20 cellular contexts compared by ENCODE assay signal in the genomic region with DNA sequence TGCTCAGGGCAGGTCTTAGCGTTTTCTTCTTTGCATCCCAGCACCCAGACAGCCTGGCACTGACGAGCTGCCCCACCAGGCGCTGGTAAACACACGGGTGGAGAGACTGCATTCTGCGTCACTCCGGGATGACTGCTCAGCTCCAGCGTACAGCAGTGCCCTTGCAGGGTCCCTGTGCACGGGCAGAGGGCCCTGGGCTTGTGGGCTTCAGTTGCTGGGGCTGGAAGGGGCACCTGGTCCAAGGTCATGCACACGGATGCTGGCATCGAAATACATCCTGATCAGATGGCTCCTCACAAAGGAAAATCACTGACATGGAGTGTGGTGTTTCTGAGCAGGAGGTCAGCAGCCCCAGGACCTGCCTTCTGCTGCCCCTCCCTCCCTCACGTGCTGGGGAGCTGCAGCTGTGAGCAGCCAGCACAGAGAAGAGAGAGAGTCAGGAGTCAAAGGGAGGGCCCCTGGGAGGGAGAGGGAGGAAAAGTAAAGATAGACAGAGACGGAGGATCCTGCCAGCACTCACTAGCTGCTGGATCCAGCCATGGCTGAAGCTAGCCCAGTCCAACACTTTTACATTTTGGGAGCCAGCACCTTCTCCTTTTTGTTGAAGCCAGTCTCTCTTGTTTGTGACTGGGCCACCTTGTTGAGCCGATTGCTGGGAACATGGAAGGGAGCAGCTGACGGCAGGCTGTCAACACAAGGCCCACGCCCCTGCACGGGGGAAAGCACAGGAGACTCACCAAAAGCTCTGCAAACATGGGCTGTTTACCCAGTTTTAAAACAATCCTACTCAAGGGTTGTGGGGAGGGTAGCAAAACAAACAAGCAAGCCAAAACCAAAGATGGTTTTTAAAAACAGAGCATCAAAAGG.
DNase-seq lines count a peak whose midpoint lies in the region; ATAC-seq, FAIRE-seq and TF ChIP-seq lines count a peak whose summit lies in the region.
"Had no signal": no experiment of that assay in that cellular context is flagged by ENCODE, and none has a peak within 500 bp of the region (broad histone marks: within the 10 kb centered on the region; RNA-seq: fewer than 3 reads in every experiment).

No MANE protein-coding gene starts in this region.

- H3K4me1 ChIP-seq in SK-N-SH (ENCODE audit: control insufficient read depth in 1 of 2, insufficient read depth in 2 of 2, low read depth in 1 of 2, low read length in 1 of 2): peaks cover 0 to 19% of the 10 kb centered on the region in 2 experiments; a peak in 1 of 4 replicates
- H3K4me1 ChIP-seq in kidney (ENCODE audit: control insufficient read depth in 1 of 2, insufficient read depth in 1 of 2, low read depth in 1 of 2, low read length in 2 of 2): no peaks in the 10 kb centered on the region
- H3K4me1 ChIP-seq in suprapubic skin: peaks cover 2% of the 10 kb centered on the region

- H3K9me2 ChIP-seq in SK-N-SH: no peaks in the 10 kb centered on the region

- no peak overlapping the region for H3K9ac ChIP-seq in SK-N-SH
- H3K9ac ChIP-seq in kidney (ENCODE audit: low read length in 2 of 2): no peak overlapping the region

- H3F3A ChIP-seq in SK-N-SH (replicated peaks; ENCODE audit: insufficient read depth): no peaks in the 10 kb centered on the region

- peak overlapping the region in 1 of 2 experiments; percentile 70; a peak in 2 of 4 replicates for H3K27ac ChIP-seq in SK-N-SH (ENCODE audit: low read depth in 2 of 2, low read length in 1 of 2)
- no peak overlapping the region for H3K27ac ChIP-seq in kidney (ENCODE audit: low read depth in 2 of 2, low read length in 2 of 2)
- no peak overlapping the region for H3K27ac ChIP-seq in suprapubic skin
- H3K27ac ChIP-seq: cardiac muscle cell, RWPE1, thoracic aorta, VCaP had no signal

- H3K36me3 ChIP-seq in SK-N-SH (replicated peaks in 1 of 2; ENCODE audit: control insufficient read depth in 1 of 2, insufficient read depth in 2 of 2, low read length in 1 of 2): no peaks in the 10 kb centered on the region
- H3K36me3 ChIP-seq in kidney (ENCODE audit: control insufficient read depth in 1 of 2, insufficient read depth in 2 of 2, low read length in 2 of 2): no peaks in the 10 kb centered on the region
- no peaks in the 10 kb centered on the region for H3K36me3 ChIP-seq in suprapubic skin
- H3K36me3 ChIP-seq: cardiac muscle cell, thoracic aorta had no signal

- DNase-seq in SK-N-SH (peak; percentile 68), NCI-H748 (lab: John Stamatoyannopoulos, UW; ENCODE audit: unreplicated experiment) (peak; percentile 77), kidney (peak; percentile 48), suprapubic skin (ENCODE audit: low spot score in 2 of 2) (peak; percentile 41 to 56), T1000 (lab: John Stamatoyannopoulos, UW) (no peak)
- no peak for DNase-seq in activated T-cell treated with anti-CD3 and anti-CD28 coated beads, Interleukin-2, amount 50 U/mL, for 48 hours
- DNase-seq: activated CD4-positive, alpha-beta memory T cell treated with anti-CD3 and anti-CD28 coated beads, Interleukin-2, amount 10 ng/mL, durations not matched to agents 7 days and 5 days; activated T-cell treated with anti-CD3 and anti-CD28 coated beads, Interleukin-2, amount 50 U/mL, for 4 hours; H9; KG1; NCI-H1105; NK-92 treated with Interleukin-12 subunit alpha and Interleukin-12 subunit beta, amount 100 ng/mL, for 24 hours had no signal

- no peak overlapping the region for H2AFZ ChIP-seq in SK-N-SH (ENCODE audit: low read depth)

- ATAC-seq in SK-N-SH treated with all-trans-retinoic acid at 6 μM for 48 hours (no peak), GM18858 (IDR thresholded peaks at IDR 0.05; ENCODE audit: unreplicated experiment) (no peak)
- ATAC-seq: activated T-cell treated with anti-CD3 and anti-CD28 coated beads, Interleukin-2, amount 50 U/mL, for 4 hours; left colon; T-cell had no signal

- no peak for TF ChIP-seq EP300 in SK-N-SH (IDR thresholded peaks at IDR 0.05; ENCODE audit: borderline replicate concordance in 1 of 2, low read depth in 1 of 2, low read length in 1 of 2)
- TF ChIP-seq EP300 in suprapubic skin (IDR thresholded peaks at IDR 0.05): no peak

- FAIRE-seq in kidney (lab: Jason Lieb, UNC): no peak

- no peaks in the 10 kb centered on the region for H3K27me3 ChIP-seq in SK-N-SH (ENCODE audit: insufficient read depth)
- no peaks in the 10 kb centered on the region for H3K27me3 ChIP-seq in suprapubic skin
- H3K27me3 ChIP-seq: cardiac muscle cell had no signal

- no peak overlapping the region for H3K4me3 ChIP-seq in SK-N-SH (ENCODE audit: low read depth in 2 of 2, low read length in 1 of 2)
- H3K4me3 ChIP-seq in kidney (ENCODE audit: low read length in 2 of 2): no peak overlapping the region
- H3K4me3 ChIP-seq in suprapubic skin: no peak overlapping the region
- H3K4me3 ChIP-seq: cardiac muscle cell, thoracic aorta had no signal

- TF ChIP-seq RAD21 in SK-N-SH (IDR thresholded peaks at IDR 0.05; ENCODE audit: low read length): 0 out of 2 replicates have a peak, but pooled peaks have one; percentile 5

- WGBS in SK-N-SH (ENCODE audit: low lambda C conversion rate): 24% methylated on average over 14 of the region's 16 CpGs
- 69% methylated on average over 16 of the region's 16 CpGs for WGBS in suprapubic skin

- H3K4me2 ChIP-seq in SK-N-SH: no peak overlapping the region

- POLR2A ChIA-PET in SK-N-SH (lab: Yijun Ruan, JAX): interaction anchor here (1.7 kb wide), 1 partner anchor 9 kb away, joined by 8 read pairs; no protein-coding TSS in a partner anchor

- H3K9me3 ChIP-seq in SK-N-SH (no peaks in the 10 kb centered on the region), kidney (ENCODE audit: control insufficient read depth in 1 of 2, low read length in 2 of 2) (no peaks in the 10 kb centered on the region), suprapubic skin (no peaks in the 10 kb centered on the region)
- H3K9me3 ChIP-seq: thoracic aorta had no signal

- CTCF ChIA-PET in SK-N-SH (lab: Yijun Ruan, JAX): interaction anchor here (0.8 to 1.0 kb wide), 4 partner anchors 10 to 119 kb away, joined by 3 to 4 read pairs (median 3); no protein-coding TSS in a partner anchor

- no peak for TF ChIP-seq POLR2A in suprapubic skin (IDR thresholded peaks at IDR 0.05)

- intact Hi-C loops in kidney (cut with DNase I): no loop called here

- H4K20me1 ChIP-seq in SK-N-SH (ENCODE audit: insufficient read depth): no peaks in the 10 kb centered on the region

- no peaks in the 10 kb centered on the region for H3K79me2 ChIP-seq in SK-N-SH (ENCODE audit: insufficient read depth)

- TF ChIP-seq CTCF in SK-N-SH (IDR thresholded peaks at IDR 0.05) (no peak), kidney (IDR thresholded peaks at IDR 0.05; ENCODE audit: borderline replicate concordance, extremely low read depth, insufficient read depth) (no peak), suprapubic skin (IDR thresholded peaks at IDR 0.05) (no peak)

TF ChIP-seq in SK-N-SH, 30 proteins besides CTCF, POLR2A, EP300 and RAD21 (continues in another document):
- TF ChIP-seq, protein P1, sequence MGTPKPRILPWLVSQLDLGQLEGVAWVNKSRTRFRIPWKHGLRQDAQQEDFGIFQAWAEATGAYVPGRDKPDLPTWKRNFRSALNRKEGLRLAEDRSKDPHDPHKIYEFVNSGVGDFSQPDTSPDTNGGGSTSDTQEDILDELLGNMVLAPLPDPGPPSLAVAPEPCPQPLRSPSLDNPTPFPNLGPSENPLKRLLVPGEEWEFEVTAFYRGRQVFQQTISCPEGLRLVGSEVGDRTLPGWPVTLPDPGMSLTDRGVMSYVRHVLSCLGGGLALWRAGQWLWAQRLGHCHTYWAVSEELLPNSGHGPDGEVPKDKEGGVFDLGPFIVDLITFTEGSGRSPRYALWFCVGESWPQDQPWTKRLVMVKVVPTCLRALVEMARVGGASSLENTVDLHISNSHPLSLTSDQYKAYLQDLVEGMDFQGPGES (IDR thresholded peaks at IDR 0.05; ENCODE audit: low read depth, low read length): no peak
- TF ChIP-seq FOSL2 (IDR thresholded peaks at IDR 0.05; ENCODE audit: borderline replicate concordance, low read depth) (no peak), CHD2 (IDR thresholded peaks at IDR 0.05; ENCODE audit: low read length, partially characterized antibody) (no peak), YY1 (IDR thresholded peaks at IDR 0.05; ENCODE audit: low read depth) (no peak)

TF ChIP-seq in SK-N-SH treated with all-trans-retinoic acid at 6 μM for 48 hours, 23 proteins besides CTCF, POLR2A, EP300 and RAD21 (continues in another document):
- TF ChIP-seq TOX (CRISPR knock-in tag; IDR thresholded peaks at IDR 0.05; ENCODE audit: borderline replicate concordance) (no peak), ARNTL (CRISPR knock-in tag; IDR thresholded peaks at IDR 0.05; ENCODE audit: borderline replicate concordance, low read depth) (no peak), ZC3H10 (CRISPR knock-in tag; IDR thresholded peaks at IDR 0.05) (no peak), BACH2 (CRISPR knock-in tag; IDR thresholded peaks at IDR 0.05; ENCODE audit: borderline replicate concordance) (no peak), ESRRG (CRISPR knock-in tag; IDR thresholded peaks at IDR 0.05) (no peak), ZFP3 (CRISPR knock-in tag; IDR thresholded peaks at IDR 0.05) (no peak), ZFP30 (CRISPR knock-in tag; IDR thresholded peaks at IDR 0.05) (no peak), GLIS3 (CRISPR knock-in tag; IDR thresholded peaks at IDR 0.05) (no peak)
- TF ChIP-seq, protein P2, sequence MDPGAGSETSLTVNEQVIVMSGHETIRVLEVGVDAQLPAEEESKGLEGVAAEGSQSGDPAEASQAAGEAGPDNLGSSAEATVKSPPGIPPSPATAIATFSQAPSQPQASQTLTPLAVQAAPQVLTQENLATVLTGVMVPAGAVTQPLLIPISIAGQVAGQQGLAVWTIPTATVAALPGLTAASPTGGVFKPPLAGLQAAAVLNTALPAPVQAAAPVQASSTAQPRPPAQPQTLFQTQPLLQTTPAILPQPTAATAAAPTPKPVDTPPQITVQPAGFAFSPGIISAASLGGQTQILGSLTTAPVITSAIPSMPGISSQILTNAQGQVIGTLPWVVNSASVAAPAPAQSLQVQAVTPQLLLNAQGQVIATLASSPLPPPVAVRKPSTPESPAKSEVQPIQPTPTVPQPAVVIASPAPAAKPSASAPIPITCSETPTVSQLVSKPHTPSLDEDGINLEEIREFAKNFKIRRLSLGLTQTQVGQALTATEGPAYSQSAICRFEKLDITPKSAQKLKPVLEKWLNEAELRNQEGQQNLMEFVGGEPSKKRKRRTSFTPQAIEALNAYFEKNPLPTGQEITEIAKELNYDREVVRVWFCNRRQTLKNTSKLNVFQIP (CRISPR knock-in tag; IDR thresholded peaks at IDR 0.05; ENCODE audit: borderline replicate concordance, low read depth): no peak
- TF ChIP-seq, protein P3, sequence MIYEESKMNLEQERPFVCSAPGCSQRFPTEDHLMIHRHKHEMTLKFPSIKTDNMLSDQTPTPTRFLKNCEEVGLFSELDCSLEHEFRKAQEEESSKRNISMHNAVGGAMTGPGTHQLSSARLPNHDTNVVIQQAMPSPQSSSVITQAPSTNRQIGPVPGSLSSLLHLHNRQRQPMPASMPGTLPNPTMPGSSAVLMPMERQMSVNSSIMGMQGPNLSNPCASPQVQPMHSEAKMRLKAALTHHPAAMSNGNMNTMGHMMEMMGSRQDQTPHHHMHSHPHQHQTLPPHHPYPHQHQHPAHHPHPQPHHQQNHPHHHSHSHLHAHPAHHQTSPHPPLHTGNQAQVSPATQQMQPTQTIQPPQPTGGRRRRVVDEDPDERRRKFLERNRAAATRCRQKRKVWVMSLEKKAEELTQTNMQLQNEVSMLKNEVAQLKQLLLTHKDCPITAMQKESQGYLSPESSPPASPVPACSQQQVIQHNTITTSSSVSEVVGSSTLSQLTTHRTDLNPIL (CRISPR knock-in tag; IDR thresholded peaks at IDR 0.05; ENCODE audit: low read depth): no peak

Comparison
In these comparisons a context has a peak if more than half of its experiments do, and no peak if none do; other contexts are left out.
1. DNase-seq: peak in SK-N-SH (single experiment), NCI-H748 (single experiment), kidney (single experiment) and suprapubic skin (2 of 2); none in T1000 (single experiment) and activated T-cell treated with anti-CD3 and anti-CD28 coated beads, Interleukin-2, amount 50 U/mL, for 48 hours (0 of 2).